ENCODE assay signal across 8 cellular contexts in the genomic region with DNA sequence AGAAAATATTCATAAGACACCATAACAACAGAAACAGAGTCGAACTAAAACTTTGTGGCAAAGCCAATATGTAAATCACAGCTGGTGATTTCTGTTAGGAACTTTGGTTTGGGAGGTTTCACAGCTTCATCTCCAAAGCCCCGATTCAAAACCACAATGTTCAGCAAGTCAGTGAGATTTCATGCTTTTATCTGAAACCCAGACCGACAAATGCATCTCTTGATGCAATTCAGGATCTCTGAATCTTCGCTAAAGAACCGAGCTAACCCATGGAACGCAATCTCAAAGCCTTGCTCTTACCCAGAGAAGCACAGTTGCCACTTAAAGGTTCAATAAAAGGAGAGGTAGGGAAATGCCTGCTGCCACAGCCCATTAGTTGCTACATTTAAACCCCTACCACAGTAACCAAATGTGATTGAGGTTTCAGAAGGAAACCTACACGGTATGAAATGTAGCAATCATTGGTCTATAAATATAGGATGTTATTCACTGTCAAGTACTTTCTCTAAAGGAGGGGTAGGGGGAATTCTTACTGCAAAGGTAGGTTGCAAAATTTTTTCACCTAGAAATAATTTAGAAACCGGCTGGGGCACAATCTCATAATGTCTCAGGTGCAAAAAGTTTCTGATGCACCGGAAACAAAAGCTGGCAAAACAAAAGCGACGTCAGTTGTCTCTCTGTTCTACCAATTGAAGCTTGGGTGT.
DNase-seq lines count a peak whose midpoint lies in the region; ATAC-seq and TF ChIP-seq lines count a peak whose summit lies in the region.
"Had no signal": no experiment of that assay in that cellular context is flagged by ENCODE, and none has a peak within 500 bp of the region (broad histone marks: within the 10 kb centered on the region; RNA-seq: fewer than 3 reads in every experiment).

No MANE protein-coding gene starts in this region.

- DNase-seq in progenitor cell of endocrine pancreas (ENCODE audit: low spot score, unreplicated experiment) (no peak), NCI-H1436 treated with DMSO at 0.1 percent for 48 hours (lab: John Stamatoyannopoulos, UW) (no peak), BE2C (no peak)
- DNase-seq: stimulated activated CD4-positive, alpha-beta T cell treated with anti-CD3 and anti-CD28 coated beads, Interleukin-2, amount 100 ng/mL, for 48 hours had no signal

- peak; percentile 52 for ATAC-seq in GM19023 (IDR thresholded peaks at IDR 0.05; ENCODE audit: unreplicated experiment)
- ATAC-seq in HG02678 (IDR thresholded peaks at IDR 0.05; ENCODE audit: unreplicated experiment): peak; percentile 53
- ATAC-seq in gastroesophageal sphincter: no peak

- WGBS in gastroesophageal sphincter (ENCODE audit: low coverage in 1 of 2), 2 donors: 66 to 91% methylated on average over 6 to 11 of the region's 11 CpGs

- peak overlapping the region; percentile 36 for H2AFZ ChIP-seq in SU-DHL-6 (ENCODE audit: low read depth, low read length, severe bottlenecking)

- peak overlapping the region; percentile 43 for H3K4me3 ChIP-seq in SU-DHL-6 (ENCODE audit: insufficient read depth, low read length, poor library complexity, severe bottlenecking)
- no peak overlapping the region for H3K4me3 ChIP-seq in gastroesophageal sphincter
- H3K4me3 ChIP-seq in BE2C (ENCODE audit: low read depth, low read length): no peak overlapping the region

- no peaks in the 10 kb centered on the region for H3K9me3 Mint-ChIP-seq in progenitor cell of endocrine pancreas (ENCODE audit: low read depth)

- H3K4me1 Mint-ChIP-seq in progenitor cell of endocrine pancreas (ENCODE audit: low read depth): peaks cover 7% of the 10 kb centered on the region

- H3K79me2 ChIP-seq in SU-DHL-6 (ENCODE audit: insufficient read depth, low read length): no peaks in the 10 kb centered on the region

- peak overlapping the region; percentile 56 for H3K9ac ChIP-seq in SU-DHL-6 (ENCODE audit: low read length)

- H3K27ac ChIP-seq in SU-DHL-6 (ENCODE audit: low read depth, low read length) (peak overlapping the region; percentile 96), gastroesophageal sphincter (no peak overlapping the region)

- no peaks in the 10 kb centered on the region for H3K36me3 Mint-ChIP-seq in progenitor cell of endocrine pancreas (ENCODE audit: insufficient read depth)

- H3K27me3 ChIP-seq in SU-DHL-6 (ENCODE audit: low read length) (no peaks in the 10 kb centered on the region), gastroesophageal sphincter (peaks cover 24% of the 10 kb centered on the region), BE2C (no peaks in the 10 kb centered on the region)

- TF ChIP-seq POLR2A in gastroesophageal sphincter (IDR thresholded peaks at IDR 0.05): no peak

- no peak for TF ChIP-seq CTCF in SU-DHL-6 (IDR thresholded peaks at IDR 0.05; ENCODE audit: insufficient read depth, low read length, poor library complexity, severe bottlenecking)
- TF ChIP-seq CTCF in progenitor cell of endocrine pancreas (IDR thresholded peaks at IDR 0.05; ENCODE audit: unreplicated experiment): no peak
- no peak for TF ChIP-seq CTCF in gastroesophageal sphincter (IDR thresholded peaks at IDR 0.05)
- TF ChIP-seq CTCF in BE2C (IDR thresholded peaks at IDR 0.05; ENCODE audit: low read depth, low read length): no peak

- H3K27me3 Mint-ChIP-seq in progenitor cell of endocrine pancreas: peaks cover 46% of the 10 kb centered on the region

- no peak for TF ChIP-seq EP300 in gastroesophageal sphincter (IDR thresholded peaks at IDR 0.05)

- H3K9me3 ChIP-seq in SU-DHL-6 (ENCODE audit: insufficient read depth, low read length): no peaks in the 10 kb centered on the region
- no peaks in the 10 kb centered on the region for H3K9me3 ChIP-seq in gastroesophageal sphincter
- no peaks in the 10 kb centered on the region for H3K9me3 ChIP-seq in BE2C

- H3K4me2 ChIP-seq in SU-DHL-6 (ENCODE audit: low read depth, low read length, poor library complexity, severe bottlenecking): peak overlapping the region; percentile 76

- no peaks in the 10 kb centered on the region for H3K9me2 ChIP-seq in SU-DHL-6 (replicated peaks; ENCODE audit: insufficient read depth, low read length)

- peaks cover 28% of the 10 kb centered on the region for H3F3A ChIP-seq in SU-DHL-6 (ENCODE audit: insufficient read depth)

- H3K36me3 ChIP-seq in SU-DHL-6 (ENCODE audit: low read length) (no peaks in the 10 kb centered on the region), gastroesophageal sphincter (no peaks in the 10 kb centered on the region), BE2C (no peaks in the 10 kb centered on the region)

- H3K27ac Mint-ChIP-seq in progenitor cell of endocrine pancreas: no peak overlapping the region

- H3K4me1 ChIP-seq in gastroesophageal sphincter (no peaks in the 10 kb centered on the region), BE2C (peaks cover under 1% of the 10 kb centered on the region; the same call in 1 of the 2 replicates)

- peak overlapping the region; percentile 6 for H3K4me3 Mint-ChIP-seq in progenitor cell of endocrine pancreas (ENCODE audit: low read depth)

- H4K20me1 ChIP-seq in SU-DHL-6 (ENCODE audit: low read depth, low read length): no peaks in the 10 kb centered on the region
